ENCODE assay signal across 2 cellular contexts in the genomic region with DNA sequence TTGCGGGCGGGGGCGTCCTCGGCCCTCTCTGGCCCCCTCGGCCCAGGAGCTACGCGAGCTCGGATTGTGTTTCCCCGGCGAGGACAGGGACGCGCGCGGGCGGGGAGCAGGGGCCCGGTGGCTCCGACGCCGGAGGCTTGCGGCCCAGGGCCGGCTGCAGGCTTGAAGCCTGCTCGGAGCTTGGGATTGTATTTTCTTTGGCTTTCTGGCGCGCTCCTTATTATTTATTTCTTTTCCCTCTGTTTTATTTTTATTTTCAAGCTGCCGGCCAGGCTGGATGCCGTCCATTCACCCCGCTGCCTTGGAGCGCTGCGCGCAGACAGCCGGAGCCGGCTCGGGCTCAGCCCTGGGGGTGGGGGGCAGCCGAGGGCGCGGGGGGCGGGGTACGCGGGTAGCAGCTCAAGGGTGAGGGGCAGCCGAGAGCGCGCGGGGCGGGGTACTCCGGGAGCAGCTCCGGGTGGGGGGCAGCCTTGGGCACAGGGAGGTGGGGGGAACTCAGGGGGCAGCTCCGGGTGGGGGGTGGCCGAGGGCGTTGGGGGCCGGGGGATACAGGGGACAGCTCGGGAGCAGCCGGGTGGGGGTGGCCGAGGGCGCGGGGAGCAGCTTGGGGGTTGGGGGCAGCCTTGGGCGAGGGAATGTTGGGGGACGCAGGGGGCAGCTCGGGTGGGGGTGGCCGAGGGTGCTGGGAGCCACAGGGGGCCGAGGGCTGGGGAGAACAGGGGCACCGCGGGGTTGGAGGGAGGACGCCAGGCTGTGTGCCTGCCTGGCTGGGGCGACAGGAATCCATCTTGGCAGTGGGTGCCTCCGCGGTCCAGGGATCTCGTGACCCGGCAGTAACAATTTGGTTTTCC.
TF ChIP-seq lines count a peak whose summit lies in the region.

No MANE protein-coding gene starts in this region.

TF ChIP-seq in IMR-90, 13 proteins besides CTCF, POLR2A, EP300 and RAD21:
- no peak for TF ChIP-seq BHLHE40 (IDR thresholded peaks at IDR 0.05; ENCODE audit: low read depth, low read length)
- no peak for TF ChIP-seq MXI1 (IDR thresholded peaks at IDR 0.05; ENCODE audit: borderline replicate concordance, low read depth, low read length)
- no peak for TF ChIP-seq CEBPB (IDR thresholded peaks at IDR 0.05; ENCODE audit: low read depth, low read length)
- no peak for TF ChIP-seq MAZ (IDR thresholded peaks at IDR 0.05; ENCODE audit: borderline replicate concordance, low read depth, low read length)
- no peak for TF ChIP-seq USF2 (IDR thresholded peaks at IDR 0.05; ENCODE audit: low read depth, low read length)
- no peak for TF ChIP-seq MAFK (IDR thresholded peaks at IDR 0.05; ENCODE audit: low read depth, low read length)
- TF ChIP-seq RFX5 (IDR thresholded peaks at IDR 0.05; ENCODE audit: low read depth, low read length) = no peak
- TF ChIP-seq SMC3 (IDR thresholded peaks at IDR 0.05; ENCODE audit: low read depth, low read length) = no peak
- no peak for TF ChIP-seq CHD1 (IDR thresholded peaks at IDR 0.05; ENCODE audit: low read depth, low read length)
- no peak for TF ChIP-seq RCOR1 (IDR thresholded peaks at IDR 0.05; ENCODE audit: insufficient replicate concordance, low read length)
- TF ChIP-seq NFE2L2 (IDR thresholded peaks at IDR 0.05; ENCODE audit: low read depth, low read length) = no peak

TF ChIP-seq in GM12891, 5 proteins besides CTCF, POLR2A, EP300 and RAD21:
- TF ChIP-seq PAX5 (IDR thresholded peaks at IDR 0.05; ENCODE audit: insufficient read depth, low read length, severe bottlenecking) (no peak), SPI1 (IDR thresholded peaks at IDR 0.05; ENCODE audit: low read depth, low read length) (no peak), POLR2AphosphoS5 (IDR thresholded peaks at IDR 0.05; ENCODE audit: low read depth, low read length) (no peak), TAF1 (IDR thresholded peaks at IDR 0.05; ENCODE audit: low read depth, low read length) (no peak), POU2F2 (IDR thresholded peaks at IDR 0.05; ENCODE audit: low read depth, low read length) (no peak)
